ENCODE assay signal across 21 cellular contexts in genomic region chr1:156908955-156909354, GRCh38. TPM values are rescaled to one million over a fixed set of nuclear protein-coding genes. Genes with fewer than 3 reads are reported as not detected.
DNase-seq lines count a peak whose midpoint lies in the region; ATAC-seq, FAIRE-seq and TF ChIP-seq lines count a peak whose summit lies in the region.
"Had no signal": no experiment of that assay in that cellular context is flagged by ENCODE, and none has a peak within 500 bp of the region (broad histone marks: within the 10 kb centered on the region; RNA-seq: fewer than 3 reads in every experiment).

No MANE protein-coding gene starts in this region.

- H3K4me3 ChIP-seq in kidney (ENCODE audit: low read length in 2 of 2) (no peak overlapping the region), PC-9 (no peak overlapping the region)
- H3K4me3 ChIP-seq: BLaER1 had no signal

- no peaks in the 10 kb centered on the region for H3K27me3 ChIP-seq in PC-9 (ENCODE audit: insufficient read depth, low read depth)
- H3K27me3 ChIP-seq: BLaER1 had no signal

- no peaks in the 10 kb centered on the region for H3K9me3 ChIP-seq in kidney (ENCODE audit: control insufficient read depth in 1 of 2, low read length in 2 of 2)
- H3K9me3 ChIP-seq in PC-9 (ENCODE audit: insufficient read depth, low read depth): no peaks in the 10 kb centered on the region

- peak; percentile 26 for DNase-seq in DMS53 (lab: John Stamatoyannopoulos, UW)
- no peak for DNase-seq in DMS53 treated with DMSO at 0.1 percent for 48 hours (lab: John Stamatoyannopoulos, UW; ENCODE audit: unreplicated experiment)
- peak; percentile 54 for DNase-seq in kidney
- no peak for DNase-seq in sciatic nerve (ENCODE audit: low spot score)
- DNase-seq in AG08396 (ENCODE audit: low spot score): no peak
- DNase-seq in PC-9: no peak
- DNase-seq in glomerular visceral epithelial cell (ENCODE audit: extremely low spot score): no peak
- DNase-seq: AML-193; CD4-positive, CD25-positive, alpha-beta regulatory T cell; DMS 273 treated with DMSO at 0.1 percent for 48 hours; DND-41; GDM1; GOT3; HCEC 1CT had no signal

- no peak for FAIRE-seq in kidney (lab: Jason Lieb, UNC)
- FAIRE-seq: GM12892 had no signal

- H3K27ac ChIP-seq in kidney (ENCODE audit: low read depth in 2 of 2, low read length in 2 of 2): no peak overlapping the region
- no peak overlapping the region for H3K27ac ChIP-seq in PC-9
- H3K27ac ChIP-seq: 22Rv1, BLaER1 had no signal

- no peak overlapping the region for H3K4me3 Mint-ChIP-seq in dendritic cell treated with granulocyte-macrophage colony-stimulating factor and Interleukin-4, amounts not matched to agents 40 ng/mL and 50 ng/mL, for 4 days
- H3K4me3 Mint-ChIP-seq: CD4-positive, CD25-positive, alpha-beta regulatory T cell; IgD-negative memory B cell had no signal

- no peaks in the 10 kb centered on the region for H3K36me3 Mint-ChIP-seq in dendritic cell treated with granulocyte-macrophage colony-stimulating factor and Interleukin-4, amounts not matched to agents 40 ng/mL and 50 ng/mL, for 4 days (ENCODE audit: low read depth)
- H3K36me3 Mint-ChIP-seq: CD4-positive, CD25-positive, alpha-beta regulatory T cell; IgD-negative memory B cell had no signal

- POLR2A ChIA-PET in PC-9 (lab: Charles Lee; ENCODE audit: unreplicated experiment): interaction anchor here (0.6 kb wide), 1 partner anchor 12 kb away, joined by 4 read pairs; no protein-coding TSS in a partner anchor

- H3F3A ChIP-seq in PC-9 (ENCODE audit: insufficient read depth, low read depth): no peaks in the 10 kb centered on the region

- H3K36me3 ChIP-seq in kidney (ENCODE audit: control insufficient read depth in 1 of 2, insufficient read depth in 2 of 2, low read length in 2 of 2) (peaks cover 0 to under 1% of the 10 kb centered on the region in 2 donors), PC-9 (ENCODE audit: low read depth) (no peaks in the 10 kb centered on the region)
- H3K36me3 ChIP-seq: BLaER1 had no signal

- H3K4me2 ChIP-seq in PC-9: no peak overlapping the region
- H3K4me2 ChIP-seq: BLaER1 had no signal

- peak; percentile 43 for ATAC-seq in sciatic nerve

- no peak overlapping the region for H2AFZ ChIP-seq in PC-9

- CTCF ChIA-PET in PC-9 (lab: Charles Lee): interaction anchor here (0.6 kb wide), 1 partner anchor 281 kb away, joined by 3 read pairs; no protein-coding TSS in a partner anchor

- H3K4me1 ChIP-seq in kidney (ENCODE audit: control insufficient read depth in 1 of 2, insufficient read depth in 1 of 2, low read depth in 1 of 2, low read length in 2 of 2) (no peaks in the 10 kb centered on the region), PC-9 (replicated peaks; ENCODE audit: insufficient read depth) (0 out of 2 replicates have a peak, but pooled peaks cover 10% of the 10 kb centered on the region)

- BruUV-seq in PC-9 (replicated peaks; lab: Mats Ljungman, UMichigan): no TSS peak

- no peaks in the 10 kb centered on the region for H3K79me2 ChIP-seq in PC-9 (ENCODE audit: low read depth)

- no peak overlapping the region for H3K9ac ChIP-seq in kidney (ENCODE audit: low read length in 2 of 2)
- H3K9ac ChIP-seq: BLaER1 had no signal

- peaks cover 18% of the 10 kb centered on the region for H3K27me3 Mint-ChIP-seq in dendritic cell treated with granulocyte-macrophage colony-stimulating factor and Interleukin-4, amounts not matched to agents 40 ng/mL and 50 ng/mL, for 4 days

- H3K9me3 Mint-ChIP-seq in dendritic cell treated with granulocyte-macrophage colony-stimulating factor and Interleukin-4, amounts not matched to agents 40 ng/mL and 50 ng/mL, for 4 days: no peaks in the 10 kb centered on the region

- TF ChIP-seq CTCF in kidney (IDR thresholded peaks at IDR 0.05; ENCODE audit: borderline replicate concordance, extremely low read depth, insufficient read depth) (no peak), PC-9 (conservative IDR thresholded peaks at IDR 0.05) (no peak)

- H3K27ac Mint-ChIP-seq in dendritic cell treated with granulocyte-macrophage colony-stimulating factor and Interleukin-4, amounts not matched to agents 40 ng/mL and 50 ng/mL, for 4 days: peak overlapping the region; percentile 28
- H3K27ac Mint-ChIP-seq: CD4-positive, CD25-positive, alpha-beta regulatory T cell; IgD-negative memory B cell had no signal

- peaks cover 29% of the 10 kb centered on the region for H3K4me1 Mint-ChIP-seq in dendritic cell treated with granulocyte-macrophage colony-stimulating factor and Interleukin-4, amounts not matched to agents 40 ng/mL and 50 ng/mL, for 4 days (ENCODE audit: low read depth)

- H4K20me1 ChIP-seq in PC-9 (ENCODE audit: insufficient read depth): no peaks in the 10 kb centered on the region
- H4K20me1 ChIP-seq: BLaER1 had no signal

- intact Hi-C loops in dendritic cell treated with granulocyte-macrophage colony-stimulating factor and Interleukin-4, amounts not matched to agents 40 ng/mL and 50 ng/mL, for 4 days (cut with micrococcal nuclease): no loop called here
- intact Hi-C loops in kidney (cut with DNase I) (no loop called here), sciatic nerve (cut with DNase I) (no loop called here), PC-9 (cut with micrococcal nuclease; ENCODE audit: unreplicated experiment) (no loop called here)

- H3K9me2 ChIP-seq in PC-9 (ENCODE audit: insufficient read depth): no peaks in the 10 kb centered on the region

RNA-seq across cellular contexts. Expression of gene LRRC71, which starts 11.5 kb away (rescaled TPM):
- total RNA-seq in kidney: 0.50 TPM
- 0.19 TPM for polyA plus RNA-seq in kidney (ENCODE audit: insufficient read depth, low read depth, low replicate concordance)
- 2.5 TPM for total RNA-seq in sciatic nerve
- not detected in 2 replicates for total RNA-seq in PC-9 (2021)
- total RNA-seq: A673; CD4-positive, CD25-positive, alpha-beta regulatory T cell; HT-29 had no signal
- polyA plus RNA-seq: CD4-positive, CD25-positive, alpha-beta regulatory T cell; IgD-negative memory B cell had no signal

RNA-seq across cellular contexts. Expression of gene PEAR1, which starts 15.4 kb away (rescaled TPM):
- 17.2 TPM for total RNA-seq in kidney
- 4.5 TPM for polyA plus RNA-seq in kidney (ENCODE audit: insufficient read depth, low read depth, low replicate concordance)
- 74.7 TPM for total RNA-seq in sciatic nerve
- total RNA-seq in PC-9 (2021): 9.8 and 12.2 TPM in 2 replicates
- polyA plus RNA-seq: CD4-positive, CD25-positive, alpha-beta regulatory T cell; IgD-negative memory B cell had no signal

RNA-seq across cellular contexts. Expression of gene NTRK1, which starts 48.3 kb away (rescaled TPM):
- total RNA-seq in kidney: 1.0 TPM
- 1.3 TPM for polyA plus RNA-seq in kidney (ENCODE audit: insufficient read depth, low read depth, low replicate concordance)
- total RNA-seq in sciatic nerve: 1.8 TPM
- not detected in 2 replicates for total RNA-seq in PC-9 (2021)
- total RNA-seq: HT-29 had no signal
- polyA plus RNA-seq: IgD-negative memory B cell had no signal

RNA-seq across cellular contexts. Expression of gene INSRR, which starts 50.0 kb away (rescaled TPM):
- total RNA-seq in kidney (0.35 TPM), sciatic nerve (0.40 TPM), PC-9 (2021) (not detected in 2 replicates)
- 2.4 TPM for polyA plus RNA-seq in kidney (ENCODE audit: insufficient read depth, low read depth, low replicate concordance)
- polyA plus RNA-seq: CD4-positive, CD25-positive, alpha-beta regulatory T cell; IgD-negative memory B cell had no signal

Comparison
In these comparisons a context has a peak if more than half of its experiments do, and no peak if none do; other contexts are left out.
1. DNase-seq: peak in DMS53 (single experiment) and kidney (single experiment); none in DMS53 treated with DMSO at 0.1 percent for 48 hours (single experiment), sciatic nerve (single experiment), AG08396 (single experiment), PC-9 (0 of 2) and glomerular visceral epithelial cell (single experiment).